ENCODE assay signal across 8 cellular contexts in the genomic region with DNA sequence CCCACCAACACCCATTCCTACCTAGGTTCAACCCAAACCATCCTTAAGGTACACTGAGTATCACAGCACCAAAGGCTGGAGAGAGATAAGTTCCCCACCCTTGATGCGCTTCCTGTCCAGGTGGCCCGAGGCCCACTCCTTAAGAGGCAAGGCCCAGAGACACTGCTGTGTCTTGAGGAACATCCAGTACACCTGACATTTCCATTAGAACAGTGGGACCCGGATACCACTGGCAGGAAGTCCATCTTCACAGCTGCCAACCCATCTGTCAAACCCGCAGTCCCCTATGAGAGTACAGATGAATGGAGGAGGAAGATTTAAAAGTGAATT. TPM values are rescaled to one million over a fixed set of nuclear protein-coding genes. Genes with fewer than 3 reads are reported as not detected.
DNase-seq lines count a peak whose midpoint lies in the region; FAIRE-seq and TF ChIP-seq lines count a peak whose summit lies in the region.

No MANE protein-coding gene starts in this region.

- POLR2A ChIA-PET in endothelial cell of umbilical vein (lab: Charles Lee), result no interaction called here

- H3K4me2 ChIP-seq in endothelial cell of umbilical vein (ENCODE audit: insufficient read depth, low read length), result peak overlapping the region; percentile 99

- no peak for TF ChIP-seq CTCF in endothelial cell of umbilical vein (IDR thresholded peaks at IDR 0.05; ENCODE audit: extremely low read depth in 1 of 2, insufficient read depth in 1 of 2, low read depth in 1 of 2, low read length in 2 of 2)
- TF ChIP-seq CTCF in progenitor cell of endocrine pancreas (IDR thresholded peaks at IDR 0.05; ENCODE audit: unreplicated experiment), result no peak

- H2AFZ ChIP-seq in endothelial cell of umbilical vein (ENCODE audit: low read depth, low read length), result peak overlapping the region; percentile 75

- H3K9ac ChIP-seq in NT2/D1 (ENCODE audit: insufficient read length, low read depth) (peak overlapping the region; percentile 88), endothelial cell of umbilical vein (replicated peaks; ENCODE audit: extremely low read depth, insufficient read depth, low read length) (peak overlapping the region; percentile 77)

- no peaks in the 10 kb centered on the region for H4K20me1 ChIP-seq in endothelial cell of umbilical vein (replicated peaks; ENCODE audit: control insufficient read depth, extremely low read depth, insufficient read depth, low read length)

- dilution Hi-C loops in endothelial cell of umbilical vein (cut with MboI; ENCODE audit: extremely low pct_ligation_motif_present, low sequenced_read_pairs), result no loop called here

- TF ChIP-seq POLR2A in GM12891 (IDR thresholded peaks at IDR 0.05; ENCODE audit: low read depth, low read length), result no peak
- no peak for TF ChIP-seq POLR2A in endothelial cell of umbilical vein (IDR thresholded peaks at IDR 0.05; ENCODE audit: low read depth, low read length)

- no peaks in the 10 kb centered on the region for H3K9me3 Mint-ChIP-seq in progenitor cell of endocrine pancreas (ENCODE audit: low read depth)

- H3K27ac Mint-ChIP-seq in progenitor cell of endocrine pancreas, result peak overlapping the region; percentile 88

- peaks cover 7% of the 10 kb centered on the region for H3K4me1 Mint-ChIP-seq in progenitor cell of endocrine pancreas (ENCODE audit: low read depth)

- H3K9me3 ChIP-seq in NT2/D1 (ENCODE audit: insufficient read depth, low read length) (no peaks in the 10 kb centered on the region), endothelial cell of umbilical vein (replicated peaks; ENCODE audit: control insufficient read depth, insufficient read depth, low read length) (no peaks in the 10 kb centered on the region)

- FAIRE-seq in GM12891 (lab: Jason Lieb, UNC) (peak; percentile 92), endothelial cell of umbilical vein (lab: Jason Lieb, UNC) (no peak)

- no TSS peak for BruUV-seq in endothelial cell of umbilical vein (replicated peaks; lab: Mats Ljungman, UMichigan)

- H3K36me3 Mint-ChIP-seq in progenitor cell of endocrine pancreas (ENCODE audit: insufficient read depth), result no peaks in the 10 kb centered on the region

- DNase-seq in GM12891 (ENCODE audit: insufficient read length, low spot score) (no peak), NT2/D1 (ENCODE audit: low read depth, low spot score) (no peak), endothelial cell of umbilical vein (ENCODE audit: low read depth, low spot score) (no peak), progenitor cell of endocrine pancreas (ENCODE audit: low spot score, unreplicated experiment) (no peak), NCI-H1105 (lab: John Stamatoyannopoulos, UW) (no peak), DMS153 (lab: John Stamatoyannopoulos, UW) (no peak), H4 (ENCODE audit: low spot score) (no peak), SHP77 (lab: John Stamatoyannopoulos, UW) (no peak)

- peaks cover 28% of the 10 kb centered on the region for H3K79me2 ChIP-seq in endothelial cell of umbilical vein (ENCODE audit: control insufficient read depth, insufficient read depth, low read length)

- H3K9me1 ChIP-seq in endothelial cell of umbilical vein (replicated peaks; ENCODE audit: control insufficient read depth, extremely low read depth, insufficient read depth, low read length), result no peaks in the 10 kb centered on the region

- H3K36me3 ChIP-seq in NT2/D1 (ENCODE audit: insufficient read depth, insufficient read length, low read length) (no peaks in the 10 kb centered on the region), endothelial cell of umbilical vein (ENCODE audit: control insufficient read depth in 2 of 2, extremely low read depth in 1 of 2, insufficient read depth in 2 of 2, low read length in 2 of 2) (no peaks in the 10 kb centered on the region)

- H3K27me3 ChIP-seq in NT2/D1 (ENCODE audit: insufficient read depth, insufficient read length) (peaks cover 11% of the 10 kb centered on the region), endothelial cell of umbilical vein (ENCODE audit: control insufficient read depth in 2 of 2, insufficient read depth in 2 of 2, low read length in 2 of 2) (no peaks in the 10 kb centered on the region)

- intact Hi-C loops in endothelial cell of umbilical vein (cut with micrococcal nuclease), result loop anchor here (1.0 kb wide), 2 partner anchors 9 to 24 kb away; a partner anchor contains a TSS

- no peaks in the 10 kb centered on the region for H3K4me1 ChIP-seq in NT2/D1 (ENCODE audit: insufficient read depth, insufficient read length)
- peaks cover 14% of the 10 kb centered on the region for H3K4me1 ChIP-seq in endothelial cell of umbilical vein (ENCODE audit: control insufficient read depth, extremely low read depth, insufficient read depth, low read length)

- H3K27ac ChIP-seq in endothelial cell of umbilical vein (ENCODE audit: insufficient read depth, low read depth, low read length), result peak overlapping the region; percentile 73

- peaks cover 3% of the 10 kb centered on the region for H3K27me3 Mint-ChIP-seq in progenitor cell of endocrine pancreas

- H3K4me3 ChIP-seq in NT2/D1 (ENCODE audit: insufficient read length, low read depth) (peak overlapping the region; percentile 65), endothelial cell of umbilical vein (replicated peaks in 1 of 3; ENCODE audit: insufficient read depth in 1 of 3, low read depth in 1 of 3, low read length in 3 of 3) (peak overlapping the region in 2 of 3 experiments; percentile 67 to 90)

- peak overlapping the region; percentile 80 for H3K4me3 Mint-ChIP-seq in progenitor cell of endocrine pancreas (ENCODE audit: low read depth)

- CTCF ChIA-PET in endothelial cell of umbilical vein (lab: Charles Lee), result interaction anchor here (1.0 to 4.2 kb wide), 4 partner anchors 10 to 66 kb away, joined by 3 to 27 read pairs (median 10); a partner anchor contains a TSS

TF ChIP-seq in GM12891, 5 proteins besides CTCF, POLR2A, EP300 and RAD21:
- TF ChIP-seq POU2F2 (IDR thresholded peaks at IDR 0.05; ENCODE audit: low read depth, low read length), result no peak
- TF ChIP-seq POLR2AphosphoS5 (IDR thresholded peaks at IDR 0.05; ENCODE audit: low read depth, low read length), result no peak
- TF ChIP-seq TAF1 (IDR thresholded peaks at IDR 0.05; ENCODE audit: low read depth, low read length), result no peak
- no peak for TF ChIP-seq SPI1 (IDR thresholded peaks at IDR 0.05; ENCODE audit: low read depth, low read length)
- no peak for TF ChIP-seq PAX5 (IDR thresholded peaks at IDR 0.05; ENCODE audit: insufficient read depth, low read length, severe bottlenecking)

TF ChIP-seq in endothelial cell of umbilical vein, 7 proteins besides CTCF, POLR2A, EP300 and RAD21:
- no peak for TF ChIP-seq POLR2AphosphoS5 (IDR thresholded peaks at IDR 0.05; ENCODE audit: insufficient read depth, low read depth, low read length)
- TF ChIP-seq GATA2 (IDR thresholded peaks at IDR 0.05; ENCODE audit: insufficient read depth, insufficient read length, low read depth, low read length), result peak; percentile 25

RNA-seq across cellular contexts. Expression of a gene that starts 0.3 kb away (rescaled TPM):
- polyA plus RNA-seq in GM12891 (2012; ENCODE audit: low read depth, missing spikeins), result 8.3 TPM
- total RNA-seq in endothelial cell of umbilical vein (32.6 and 36.8 TPM in 2 replicates), progenitor cell of endocrine pancreas (15.4 and 15.5 TPM in 2 replicates)
- polyA plus RNA-seq in endothelial cell of umbilical vein, result 9.3 and 10.6 TPM in 2 replicates
- polyA plus RNA-seq in endothelial cell of umbilical vein (2011; cell fraction: cytosol; rRNA removed), result 15.1 and 15.6 TPM in 2 replicates
- polyA plus RNA-seq in endothelial cell of umbilical vein (2011; cell fraction: nucleus; rRNA removed), result 24.4 and 25.0 TPM in 2 replicates
- polyA plus RNA-seq in endothelial cell of umbilical vein (2012), result 30.3 and 38.4 TPM in 2 replicates
- 8.6 and 11.5 TPM in 2 replicates for polyA minus RNA-seq in endothelial cell of umbilical vein
- polyA minus RNA-seq in endothelial cell of umbilical vein (2011; cell fraction: cytosol; rRNA and poly(A)+ RNA removed), result 6.8 TPM
- 14.1 and 15.2 TPM in 2 replicates for polyA minus RNA-seq in endothelial cell of umbilical vein (2011; cell fraction: nucleus; rRNA and poly(A)+ RNA removed)
- 6.5 and 15.1 TPM in 2 replicates for total RNA-seq in H4 (2014; rRNA removed; shearing (Covaris generic))

RNA-seq across cellular contexts. Expression of a gene that starts 23.5 kb away (rescaled TPM):
- polyA plus RNA-seq in GM12891 (2012; ENCODE audit: low read depth, missing spikeins), result 22.8 TPM
- 23.2 and 24.7 TPM in 2 replicates for total RNA-seq in endothelial cell of umbilical vein
- 3.3 and 6.4 TPM in 2 replicates for polyA plus RNA-seq in endothelial cell of umbilical vein
- 10.0 and 10.1 TPM in 2 replicates for polyA plus RNA-seq in endothelial cell of umbilical vein (2011; cell fraction: cytosol; rRNA removed)
- polyA plus RNA-seq in endothelial cell of umbilical vein (2011; cell fraction: nucleus; rRNA removed), result 21.3 and 23.6 TPM in 2 replicates
- 21.3 and 26.5 TPM in 2 replicates for polyA plus RNA-seq in endothelial cell of umbilical vein (2012)
- polyA minus RNA-seq in endothelial cell of umbilical vein, result 20.3 and 21.9 TPM in 2 replicates
- 3.2 TPM for polyA minus RNA-seq in endothelial cell of umbilical vein (2011; cell fraction: cytosol; rRNA and poly(A)+ RNA removed)
- polyA minus RNA-seq in endothelial cell of umbilical vein (2011; cell fraction: nucleus; rRNA and poly(A)+ RNA removed), result 40.8 and 53.3 TPM in 2 replicates
- total RNA-seq in progenitor cell of endocrine pancreas, result 49.5 and 54.8 TPM in 2 replicates
- 13.2 and 15.4 TPM in 2 replicates for total RNA-seq in H4 (2014; rRNA removed; shearing (Covaris generic))
